Comparison of ENCODE assay signal across 1 cellular context in the genomic region with DNA sequence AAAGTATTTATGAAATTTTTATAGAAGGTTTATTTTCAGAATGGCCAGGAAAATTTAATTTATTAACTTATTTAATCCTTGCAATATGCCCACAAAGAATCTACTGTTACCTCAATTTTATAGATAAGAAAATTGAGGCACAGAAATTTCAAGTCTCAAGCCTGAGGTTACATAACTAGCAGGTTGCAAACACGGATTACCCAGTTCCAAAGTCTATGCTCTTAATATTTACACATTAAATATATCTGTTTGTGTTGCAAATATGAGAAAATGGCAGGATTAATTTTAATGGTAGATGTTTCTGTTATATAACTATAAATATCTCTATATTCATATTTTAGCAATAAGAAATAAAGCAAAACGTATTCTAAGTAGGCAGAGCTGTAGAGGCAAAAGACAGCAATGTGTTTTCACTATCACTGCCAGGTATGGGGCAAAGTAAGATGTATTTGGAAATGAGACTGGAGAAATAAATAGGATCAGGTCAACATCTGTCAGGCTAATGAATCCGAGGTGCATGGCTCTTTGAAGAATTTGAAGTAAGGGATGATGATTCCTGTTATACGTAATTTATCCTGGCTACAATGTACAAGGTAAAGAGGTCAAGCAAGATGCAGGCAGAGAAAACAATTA.
TF ChIP-seq lines count a peak whose summit lies in the region.

No MANE protein-coding gene starts in this region.

TF ChIP-seq in HepG2, 621 proteins besides CTCF, POLR2A, EP300 and RAD21 (continued from another document):
- TF ChIP-seq, protein P1, sequence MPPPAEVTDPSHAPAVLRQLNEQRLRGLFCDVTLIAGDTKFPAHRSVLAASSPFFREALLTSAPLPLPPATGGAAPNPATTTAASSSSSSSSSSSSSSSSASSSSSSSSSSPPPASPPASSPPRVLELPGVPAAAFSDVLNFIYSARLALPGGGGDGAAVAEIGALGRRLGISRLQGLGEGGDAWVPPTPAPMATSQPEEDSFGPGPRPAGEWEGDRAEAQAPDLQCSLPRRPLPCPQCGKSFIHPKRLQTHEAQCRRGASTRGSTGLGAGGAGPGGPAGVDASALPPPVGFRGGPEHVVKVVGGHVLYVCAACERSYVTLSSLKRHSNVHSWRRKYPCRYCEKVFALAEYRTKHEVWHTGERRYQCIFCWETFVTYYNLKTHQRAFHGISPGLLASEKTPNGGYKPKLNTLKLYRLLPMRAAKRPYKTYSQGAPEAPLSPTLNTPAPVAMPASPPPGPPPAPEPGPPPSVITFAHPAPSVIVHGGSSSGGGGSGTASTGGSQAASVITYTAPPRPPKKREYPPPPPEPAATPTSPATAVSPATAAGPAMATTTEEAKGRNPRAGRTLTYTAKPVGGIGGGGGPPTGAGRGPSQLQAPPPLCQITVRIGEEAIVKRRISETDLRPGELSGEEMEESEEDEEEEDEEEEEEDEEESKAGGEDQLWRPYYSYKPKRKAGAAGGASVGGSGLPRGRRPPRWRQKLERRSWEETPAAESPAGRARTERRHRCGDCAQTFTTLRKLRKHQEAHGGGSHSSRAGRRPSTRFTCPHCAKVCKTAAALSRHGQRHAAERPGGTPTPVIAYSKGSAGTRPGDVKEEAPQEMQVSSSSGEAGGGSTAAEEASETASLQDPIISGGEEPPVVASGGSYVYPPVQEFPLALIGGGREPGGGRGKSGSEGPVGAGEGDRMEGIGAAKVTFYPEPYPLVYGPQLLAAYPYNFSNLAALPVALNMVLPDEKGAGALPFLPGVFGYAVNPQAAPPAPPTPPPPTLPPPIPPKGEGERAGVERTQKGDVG (CRISPR knock-in tag; IDR thresholded peaks at IDR 0.05; ENCODE audit: borderline replicate concordance) = no peak
- TF ChIP-seq, protein P2, sequence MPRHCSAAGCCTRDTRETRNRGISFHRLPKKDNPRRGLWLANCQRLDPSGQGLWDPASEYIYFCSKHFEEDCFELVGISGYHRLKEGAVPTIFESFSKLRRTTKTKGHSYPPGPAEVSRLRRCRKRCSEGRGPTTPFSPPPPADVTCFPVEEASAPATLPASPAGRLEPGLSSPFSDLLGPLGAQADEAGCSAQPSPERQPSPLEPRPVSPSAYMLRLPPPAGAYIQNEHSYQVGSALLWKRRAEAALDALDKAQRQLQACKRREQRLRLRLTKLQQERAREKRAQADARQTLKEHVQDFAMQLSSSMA (CRISPR knock-in tag; IDR thresholded peaks at IDR 0.05) = no peak
- TF ChIP-seq ZNF30 (CRISPR knock-in tag; IDR thresholded peaks at IDR 0.05) (no peak), ZNF337 (CRISPR knock-in tag; IDR thresholded peaks at IDR 0.05; ENCODE audit: borderline replicate concordance, low read depth) (no peak), ZBTB34 (CRISPR knock-in tag; IDR thresholded peaks at IDR 0.05) (no peak)
